In genomic region chr1:25617626-25618432, GRCh38 we compare ENCODE assay signal across 9 cellular contexts. TPM values are rescaled to one million over a fixed set of nuclear protein-coding genes. Genes with fewer than 3 reads are reported as not detected.
DNase-seq lines count a peak whose midpoint lies in the region; ATAC-seq, FAIRE-seq and TF ChIP-seq lines count a peak whose summit lies in the region.
"Had no signal": no experiment of that assay in that cellular context is flagged by ENCODE, and none has a peak within 500 bp of the region (broad histone marks: within the 10 kb centered on the region; RNA-seq: fewer than 3 reads in every experiment).

No MANE protein-coding gene starts in this region.

- peaks cover 12% of the 10 kb centered on the region for H3K4me1 ChIP-seq in A673 (ENCODE audit: insufficient read depth, low read length, poor library complexity, severe bottlenecking)
- peaks cover 15% of the 10 kb centered on the region for H3K4me1 ChIP-seq in HUES64 (ENCODE audit: insufficient read depth, low read length)
- H3K4me1 ChIP-seq in HepG2 (ENCODE audit: insufficient read depth, low read length): peaks cover 11% of the 10 kb centered on the region
- H3K4me1 ChIP-seq in tibial artery: peaks cover 0 to 55% (median 28%) of the 10 kb centered on the region in 4 donors

- TF ChIP-seq RAD21 in HepG2 (CRISPR knock-in tag; IDR thresholded peaks at IDR 0.05): no peak

- 2% methylated on average over 66 of the region's 66 CpGs for WGBS in HUES64
- whole genome bisulfite sequencing in HepG2 (ENCODE audit: low lambda C conversion rate): 10% methylated on average over 10 of the region's 66 CpGs

- H3K36me3 ChIP-seq in A673 (ENCODE audit: insufficient read depth, low read length, poor library complexity, severe bottlenecking) (no peaks in the 10 kb centered on the region), HUES64 (ENCODE audit: insufficient read depth, low read length) (no peaks in the 10 kb centered on the region), HepG2 (replicated peaks in 1 of 2; ENCODE audit: control insufficient read depth in 1 of 2, insufficient read depth in 2 of 2, low read length in 2 of 2) (no peaks in the 10 kb centered on the region), tibial artery (no peaks in the 10 kb centered on the region)

- no peak for DNase-seq in A673 (ENCODE audit: low spot score)
- DNase-seq in astrocyte of the spinal cord (ENCODE audit: low read depth, low spot score): no peak
- DNase-seq in HepG2 (ENCODE audit: low spot score): no peak
- DNase-seq in tibial artery: peak; percentile 43 to 71
- no peak for DNase-seq in NCI-H128 (lab: John Stamatoyannopoulos, UW; ENCODE audit: unreplicated experiment)

- no peaks in the 10 kb centered on the region for H3K79me2 ChIP-seq in HepG2 (ENCODE audit: insufficient read depth, low read length)

- TF ChIP-seq POLR2A in HepG2 (IDR thresholded peaks at IDR 0.05; ENCODE audit: insufficient read depth in 1 of 2, low read depth in 2 of 2, low read length in 2 of 2): no peak

- no peak for FAIRE-seq in HepG2 (lab: Jason Lieb, UNC)
- FAIRE-seq: endometrium had no signal

- in situ Hi-C loops in astrocyte of the spinal cord (cut with HindIII; ENCODE audit: low sequenced_read_pairs) (no loop called here), HepG2 (cut with HindIII; ENCODE audit: extremely low pct_ligation_motif_present, low pct_unique_long_range_greater_than_20kb) (loop anchor here (25.0 kb wide), 1 partner anchor 194 kb away; the partner anchor contains the start of genes MTFR1L and SELENON)

- peaks cover 63% of the 10 kb centered on the region for H3K27me3 ChIP-seq in A673 (replicated peaks; ENCODE audit: insufficient read depth, low read depth, low read length, poor library complexity)
- peaks cover 55% of the 10 kb centered on the region for H3K27me3 ChIP-seq in HUES64 (ENCODE audit: insufficient read depth, low read length)
- peaks cover 12 to 47% of the 10 kb centered on the region in 2 experiments for H3K27me3 ChIP-seq in HepG2 (ENCODE audit: control insufficient read depth in 1 of 2, insufficient read depth in 2 of 2, low read length in 2 of 2)
- H3K27me3 ChIP-seq in tibial artery: no peaks in the 10 kb centered on the region

- H3K4me2 ChIP-seq in HepG2 (ENCODE audit: low read depth, low read length): peak overlapping the region; percentile 92

- H3K27ac ChIP-seq in A673 (ENCODE audit: low read depth, low read length, poor library complexity, severe bottlenecking) (no peak overlapping the region), HUES64 (ENCODE audit: low read depth, low read length) (no peak overlapping the region), HepG2 (ENCODE audit: extremely low read length, insufficient read depth, low read length) (no peak overlapping the region), tibial artery (peak overlapping the region; percentile 74 to 81)

- TF ChIP-seq EP300 in HepG2 (IDR thresholded peaks at IDR 0.05; ENCODE audit: low read depth in 2 of 2, low read length in 2 of 2): no peak
- no peak for TF ChIP-seq EP300 in HepG2 (CRISPR knock-in tag; IDR thresholded peaks at IDR 0.05; ENCODE audit: borderline replicate concordance)

- no peak overlapping the region for H2AFZ ChIP-seq in HepG2 (ENCODE audit: low read length)

- BruUV-seq in A673 (replicated peaks; lab: Mats Ljungman, UMichigan) (no TSS peak), HepG2 (replicated peaks; lab: Mats Ljungman, UMichigan) (no TSS peak)

- CTCF ChIA-PET in A673 (lab: Charles Lee) (no interaction called here), HepG2 (lab: Yijun Ruan, JAX; ENCODE audit: low intra/inter-chr PET ratio, low total read pairs) (no interaction called here)

- H3K9me3 ChIP-seq in A673 (ENCODE audit: low read depth, low read length, poor library complexity, severe bottlenecking): no peaks in the 10 kb centered on the region
- H3K9me3 ChIP-seq in HUES64 (ENCODE audit: insufficient read depth, low read depth, low read length): no peaks in the 10 kb centered on the region
- no peaks in the 10 kb centered on the region for H3K9me3 ChIP-seq in HepG2 (ENCODE audit: low read length)
- no peaks in the 10 kb centered on the region for H3K9me3 ChIP-seq in tibial artery

- H4K20me1 ChIP-seq in HepG2 (ENCODE audit: insufficient read depth, low read length): no peaks in the 10 kb centered on the region

- POLR2A ChIA-PET in A673 (lab: Charles Lee; ENCODE audit: low non-redundant PET) (no interaction called here), HepG2 (lab: Yijun Ruan, JAX) (no interaction called here)

- ATAC-seq in HepG2: no peak
- no peak for ATAC-seq in GM18861 (IDR thresholded peaks at IDR 0.05; ENCODE audit: unreplicated experiment)
- no peak for ATAC-seq in GM18867 (IDR thresholded peaks at IDR 0.05; ENCODE audit: unreplicated experiment)

- H3K4me3 ChIP-seq in A673 (ENCODE audit: low read depth, low read length, poor library complexity, severe bottlenecking): peak overlapping the region; percentile 33
- peak overlapping the region; percentile 68 for H3K4me3 ChIP-seq in HUES64 (ENCODE audit: low read length)
- H3K4me3 ChIP-seq in astrocyte of the spinal cord (ENCODE audit: low read depth, low read length): peak overlapping the region; percentile 18
- peak overlapping the region in 2 of 3 experiments; percentile 38 to 75; a peak in 4 of 6 replicates for H3K4me3 ChIP-seq in HepG2 (replicated peaks in 1 of 3; ENCODE audit: insufficient read depth in 1 of 3, low read depth in 2 of 3, low read length in 3 of 3)
- H3K4me3 ChIP-seq in tibial artery: peak overlapping the region; percentile 78 to 94

- H3K9ac ChIP-seq in HUES64 (ENCODE audit: low read depth, low read length): no peak overlapping the region; the same call in 1 of the 2 replicates
- H3K9ac ChIP-seq in HepG2 (ENCODE audit: insufficient read depth, low read depth, low read length): peak overlapping the region; percentile 21; the same call in 1 of the 2 replicates

- TF ChIP-seq CTCF in A673 (conservative IDR thresholded peaks at IDR 0.05; ENCODE audit: low read depth, low read length) (no peak), astrocyte of the spinal cord (IDR thresholded peaks at IDR 0.05; ENCODE audit: low read depth, low read length) (no peak), HepG2 (CRISPR knock-in tag; IDR thresholded peaks at IDR 0.05) (no peak), tibial artery (IDR thresholded peaks at IDR 0.05) (no peak)

- intact Hi-C loops in A673 (cut with micrococcal nuclease; ENCODE audit: unreplicated experiment) (loop anchor here (5.0 kb wide), 1 partner anchor 194 kb away; no protein-coding TSS in a partner anchor), HepG2 (cut with micrococcal nuclease; ENCODE audit: unreplicated experiment) (loop anchor here (5.0 kb wide), 1 partner anchor 179 kb away; no protein-coding TSS in a partner anchor), tibial artery (cut with DNase I; ENCODE audit: low total_unique reads) (loop anchor here (2.0 to 10.0 kb wide), 2 partner anchors 77 to 377 kb away; partner anchors contain the start of gene PAFAH2)

TF ChIP-seq in HepG2, 621 proteins besides CTCF, POLR2A, EP300 and RAD21 (continues in another document):
- TF ChIP-seq ZFY (CRISPR knock-in tag; IDR thresholded peaks at IDR 0.05) (peak; percentile 23; the same call in 1 of the 2 replicates), SKI (IDR thresholded peaks at IDR 0.05; ENCODE audit: partially characterized antibody) (no peak), ZNF563 (CRISPR knock-in tag; IDR thresholded peaks at IDR 0.05) (0 out of 2 replicates have a peak, but pooled peaks have one; percentile 22), ZNF441 (CRISPR knock-in tag; IDR thresholded peaks at IDR 0.05; ENCODE audit: borderline replicate concordance) (no peak), MYC (CRISPR knock-in tag; IDR thresholded peaks at IDR 0.05; ENCODE audit: borderline replicate concordance) (peak; percentile 34; the same call in 1 of the 2 replicates), KLF15 (CRISPR knock-in tag; IDR thresholded peaks at IDR 0.05; ENCODE audit: borderline replicate concordance) (no peak), ZNF777 (CRISPR knock-in tag; IDR thresholded peaks at IDR 0.05) (0 out of 2 replicates have a peak, but pooled peaks have one; percentile 3)
- TF ChIP-seq, protein P1, sequence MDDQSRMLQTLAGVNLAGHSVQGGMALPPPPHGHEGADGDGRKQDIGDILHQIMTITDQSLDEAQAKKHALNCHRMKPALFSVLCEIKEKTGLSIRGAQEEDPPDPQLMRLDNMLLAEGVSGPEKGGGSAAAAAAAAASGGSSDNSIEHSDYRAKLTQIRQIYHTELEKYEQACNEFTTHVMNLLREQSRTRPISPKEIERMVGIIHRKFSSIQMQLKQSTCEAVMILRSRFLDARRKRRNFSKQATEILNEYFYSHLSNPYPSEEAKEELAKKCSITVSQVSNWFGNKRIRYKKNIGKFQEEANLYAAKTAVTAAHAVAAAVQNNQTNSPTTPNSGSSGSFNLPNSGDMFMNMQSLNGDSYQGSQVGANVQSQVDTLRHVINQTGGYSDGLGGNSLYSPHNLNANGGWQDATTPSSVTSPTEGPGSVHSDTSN (CRISPR knock-in tag; IDR thresholded peaks at IDR 0.05; ENCODE audit: borderline replicate concordance): no peak

RNA-seq across cellular contexts. Expression of gene MAN1C1, which starts 1.2 kb away (rescaled TPM):
- total RNA-seq in A673 (2021): 0.21 and 0.22 TPM in 2 replicates
- polyA plus RNA-seq in HUES64 (2013, experiment 1 of 2): 4.5 TPM
- polyA plus RNA-seq in HUES64 (2013, experiment 2 of 2): 6.4 TPM
- 0.15 and 0.49 TPM in 2 replicates for total RNA-seq in HepG2 (2016; rRNA removed; fragmentation: Illumina TruSeq; extraction: Trizol)
- total RNA-seq in HepG2 (2016; cell fraction: cytosol; rRNA removed; fragmentation: Illumina TruSeq; extraction: Trizol; ENCODE audit: low read depth): 0.26 and 0.30 TPM in 2 replicates
- total RNA-seq in HepG2 (2016; cell fraction: insoluble cytoplasmic fraction; rRNA removed; fragmentation: Illumina TruSeq; extraction: Trizol): 0.32 and 0.39 TPM in 2 replicates
- 0.31 and 0.69 TPM in 2 replicates for total RNA-seq in HepG2 (2016; cell fraction: membrane; rRNA removed; fragmentation: Illumina TruSeq; extraction: Trizol)
- 0.25 and 0.50 TPM in 2 replicates for total RNA-seq in HepG2 (2016; cell fraction: nucleus; rRNA removed; fragmentation: Illumina TruSeq; extraction: Trizol)
- 0.18 and 0.39 TPM in 2 replicates for polyA plus RNA-seq in HepG2 (2011; rRNA removed)
- polyA plus RNA-seq in HepG2 (2011; cell fraction: cytosol; rRNA removed): 0.30 and 0.31 TPM in 2 replicates
- 0.23 and 0.45 TPM in 2 replicates for polyA plus RNA-seq in HepG2 (2011; cell fraction: nucleus; rRNA removed)
- 0.08 and 0.34 TPM in 2 replicates for polyA plus RNA-seq in HepG2 (2012)
- 0.11 and 0.33 TPM in 2 replicates for polyA plus RNA-seq in HepG2 (2016; cell fraction: cytosol; fragmentation: Illumina TruSeq; extraction: Trizol; ENCODE audit: low read depth)
- 0.90 and 1.0 TPM in 2 replicates for polyA plus RNA-seq in HepG2 (2016; cell fraction: insoluble cytoplasmic fraction; fragmentation: Illumina TruSeq; extraction: Trizol; ENCODE audit: low read depth)
- 0.25 and 0.31 TPM in 2 replicates for polyA plus RNA-seq in HepG2 (2016; cell fraction: membrane; fragmentation: Illumina TruSeq; extraction: Trizol; ENCODE audit: low read depth)
- polyA plus RNA-seq in HepG2 (2016; cell fraction: nucleus; fragmentation: Illumina TruSeq; extraction: Trizol; ENCODE audit: insufficient read depth, low read depth): 0.79 TPM in 1 of 2 replicates, not detected in the other
- polyA minus RNA-seq in HepG2 (2011; rRNA and poly(A)+ RNA removed; ENCODE audit: low replicate concordance): 0.16 and 0.40 TPM in 2 replicates
- not detected in 2 replicates for polyA minus RNA-seq in HepG2 (2011; cell fraction: cytosol; rRNA and poly(A)+ RNA removed)
- 0.26 TPM in 1 of 2 replicates, not detected in the other for polyA minus RNA-seq in HepG2 (2011; cell fraction: nucleus; rRNA and poly(A)+ RNA removed)

Comparison
In these comparisons a context has a peak if more than half of its experiments do, and no peak if none do; other contexts are left out.
1. DNase-seq: peak in tibial artery (2 of 2); none in A673 (single experiment), astrocyte of the spinal cord (single experiment), HepG2 (single experiment) and NCI-H128 (single experiment).
2. H3K27ac ChIP-seq: peak in tibial artery (2 of 2); none in A673 (single experiment), HUES64 (single experiment) and HepG2 (single experiment).
3. H3K4me3 ChIP-seq: peak in every context shown above with its lines; median percentile 86 in tibial artery; 68 in HUES64; 56 in HepG2; 33 in A673; 18 in astrocyte of the spinal cord.